Comparison of ENCODE assay signal across 13 cellular contexts in genomic region chr3:60579734-60580133, GRCh38.
DNase-seq lines count a peak whose midpoint lies in the region; ATAC-seq, FAIRE-seq and TF ChIP-seq lines count a peak whose summit lies in the region.
"Had no signal": no experiment of that assay in that cellular context is flagged by ENCODE, and none has a peak within 500 bp of the region (broad histone marks: within the 10 kb centered on the region; RNA-seq: fewer than 3 reads in every experiment).

No MANE protein-coding gene starts in this region.

- no peaks in the 10 kb centered on the region for H3K27me3 ChIP-seq in H1 (replicated peaks in 1 of 4; ENCODE audit: control insufficient read depth in 3 of 4, extremely low read depth in 1 of 4, insufficient read depth in 3 of 4, low read length in 3 of 4)
- H3K27me3 ChIP-seq: heart right ventricle had no signal

- H4K91ac ChIP-seq in H1 (replicated peaks; ENCODE audit: insufficient read length, low read length), result no peak overlapping the region

- no peak overlapping the region for H3K56ac ChIP-seq in H1 (replicated peaks; ENCODE audit: insufficient read length, low read depth, low read length)

- TF ChIP-seq RAD21 in H1 (IDR thresholded peaks at IDR 0.05 in 1 of 2, conservative IDR thresholded peaks at IDR 0.05 in 1 of 2; ENCODE audit: low read depth in 2 of 2, low read length in 2 of 2), result no peak

- DNase-seq in Caki2 (ENCODE audit: low read depth) (peak; percentile 58), LHCN-M2 (ENCODE audit: low read depth) (peak; percentile 0), H1 (ENCODE audit: low read depth in 1 of 2, low spot score in 2 of 2) (no peak), omental fat pad (ENCODE audit: low spot score) (no peak), NOMO-1 treated with dmso at 0.1 percent for 144 hours (lab: John Stamatoyannopoulos, UW; ENCODE audit: unreplicated experiment) (no peak), NCI-H510A (lab: John Stamatoyannopoulos, UW) (no peak)
- DNase-seq: activated CD4-positive, alpha-beta T cell treated with anti-CD3 and anti-CD28 coated beads, Interleukin-2, amount 50 U/mL, for 4 hours; dermis blood vessel endothelial cell; heart right ventricle; NCI-H524 had no signal

- no peak overlapping the region for H2BK12ac ChIP-seq in H1 (ENCODE audit: low read depth, low read length)

- peak; percentile 74 for ATAC-seq in omental fat pad (ENCODE audit: low FRiP score)
- ATAC-seq in GM19455 (IDR thresholded peaks at IDR 0.05; ENCODE audit: unreplicated experiment), result no peak
- no peak for ATAC-seq in HG03108 (IDR thresholded peaks at IDR 0.05; ENCODE audit: unreplicated experiment)
- ATAC-seq: stimulated activated effector memory CD8-positive, alpha-beta T cell treated with anti-CD3 and anti-CD28 coated beads, Interleukin-12 subunit alpha, Interleukin-12 subunit beta, amount 100 ng/mL, for 72 hours had no signal

- no peak overlapping the region for H2BK15ac ChIP-seq in H1 (ENCODE audit: low read length)

- no peak overlapping the region for H3K23ac ChIP-seq in H1 (ENCODE audit: insufficient read length)

- H3K4me2 ChIP-seq in H1 (ENCODE audit: insufficient read depth in 1 of 2, low read depth in 2 of 2, low read length in 2 of 2), result no peak overlapping the region

- no peak overlapping the region for H3K9ac ChIP-seq in H1 (replicated peaks in 1 of 4; ENCODE audit: extremely low read depth in 1 of 4, low read depth in 3 of 4, low read length in 3 of 4)

- H3K14ac ChIP-seq in H1 (ENCODE audit: insufficient read length), result no peak overlapping the region

- H4K20me1 ChIP-seq in H1 (replicated peaks in 1 of 2; ENCODE audit: control insufficient read depth in 1 of 2, insufficient read depth in 2 of 2, low read length in 2 of 2), result no peaks in the 10 kb centered on the region

- H4K5ac ChIP-seq in H1 (ENCODE audit: insufficient read length, low read depth, low read length), result no peak overlapping the region

- H2AFZ ChIP-seq in H1 (ENCODE audit: low read length), result no peak overlapping the region

- no peak for FAIRE-seq in H1 (lab: Jason Lieb, UNC)

- H3K9me3 ChIP-seq in H1 (ENCODE audit: insufficient read depth in 2 of 2, low read depth in 1 of 2, low read length in 1 of 2), result no peaks in the 10 kb centered on the region
- H3K9me3 ChIP-seq: heart right ventricle had no signal

- CTCF ChIA-PET in H1 (lab: Charles Lee; ENCODE audit: partially characterized antibody), result interaction anchor here (6.5 kb wide), 1 partner anchor 163 kb away, joined by 45 read pairs; no protein-coding TSS in a partner anchor

- no peak overlapping the region for H4K8ac ChIP-seq in H1 (ENCODE audit: extremely low read depth, insufficient read depth, low read length)

- H3K27ac ChIP-seq in H1 (ENCODE audit: low read depth, low read length), result no peak overlapping the region
- H3K27ac ChIP-seq: heart right ventricle had no signal

- H2AK5ac ChIP-seq in H1 (ENCODE audit: low read depth, low read length), result no peak overlapping the region

- H3K36me3 ChIP-seq in H1 (ENCODE audit: control insufficient read depth in 2 of 4, insufficient read depth in 4 of 4, low read length in 3 of 4), result no peaks in the 10 kb centered on the region
- H3K36me3 ChIP-seq: heart right ventricle had no signal

- in situ Hi-C loops in Caki2 (cut with HindIII; ENCODE audit: low pct_unique_long_range_greater_than_20kb, low sequenced_read_pairs), result no loop called here

- no peak overlapping the region for H2BK5ac ChIP-seq in H1 (ENCODE audit: low read depth, low read length)

- H3K79me2 ChIP-seq in H1 (ENCODE audit: control insufficient read depth in 1 of 2, insufficient read depth in 2 of 2, low read length in 2 of 2), result no peaks in the 10 kb centered on the region

- POLR2A ChIA-PET in H1 (lab: Charles Lee; ENCODE audit: partially characterized antibody), result no interaction called here

- H3K79me1 ChIP-seq in H1 (ENCODE audit: low read depth, low read length), result no peaks in the 10 kb centered on the region

- WGBS in H1 (ENCODE audit: extremely low coverage in 1 of 2, insufficient coverage in 1 of 2, insufficient read length in 1 of 2, insufficient replicate concordance in 2 of 2, low coverage in 1 of 2, low lambda C conversion rate in 2 of 2, missing lambda C conversion rate in 1 of 2), 2 experiments, result 86% methylated on average over 5 of the region's 5 CpGs; no CpG with 5 or more reads in 1 of the 2 experiments

- H3K4me1 ChIP-seq in H1 (replicated peaks in 1 of 4; ENCODE audit: control insufficient read depth in 3 of 4, insufficient read depth in 4 of 4, low read length in 3 of 4), result peaks cover 0 to 9% (median 0%) of the 10 kb centered on the region in 4 experiments; a peak in 1 of 7 replicates
- H3K4me1 ChIP-seq: heart right ventricle had no signal

- H3K4me3 ChIP-seq in H1 (ENCODE audit: extremely low read depth in 1 of 4, insufficient read depth in 2 of 4, low read depth in 3 of 4, low read length in 4 of 4), result no peak overlapping the region
- H3K4me3 ChIP-seq: heart right ventricle had no signal

- TF ChIP-seq POLR2A in H1 (IDR thresholded peaks at IDR 0.05; ENCODE audit: control extremely low read depth in 1 of 2, low read depth in 2 of 2, low read length in 2 of 2), result no peak

- no peak overlapping the region for H3K18ac ChIP-seq in H1 (ENCODE audit: extremely low read depth, low read length)

- H2BK20ac ChIP-seq in H1 (ENCODE audit: low read length), result peak overlapping the region; percentile 50; the same call in 1 of the 2 replicates

- no peak for TF ChIP-seq CTCF in H1 (IDR thresholded peaks at IDR 0.05; ENCODE audit: control extremely low read depth in 1 of 3, insufficient read depth in 1 of 3, low read depth in 1 of 3, low read length in 3 of 3)
- no peak for TF ChIP-seq CTCF in omental fat pad (IDR thresholded peaks at IDR 0.05)

- H3K4ac ChIP-seq in H1 (replicated peaks; ENCODE audit: insufficient read length, low read depth, low read length), result no peak overlapping the region

- H2BK120ac ChIP-seq in H1 (replicated peaks; ENCODE audit: low read depth, low read length), result no peak overlapping the region

- H3K23me2 ChIP-seq in H1 (ENCODE audit: low read depth, low read length), result no peaks in the 10 kb centered on the region

- no peak for TF ChIP-seq EP300 in H1 (IDR thresholded peaks at IDR 0.05; ENCODE audit: borderline replicate concordance in 1 of 2, low read depth in 2 of 2, low read length in 2 of 2)

TF ChIP-seq in H1, 55 proteins besides CTCF, POLR2A, EP300 and RAD21:
- no peak for TF ChIP-seq TEAD4 (IDR thresholded peaks at IDR 0.05; ENCODE audit: low read depth, low read length)
- no peak for TF ChIP-seq JUND (IDR thresholded peaks at IDR 0.05; ENCODE audit: low read length)
- no peak for TF ChIP-seq FOSL1 (IDR thresholded peaks at IDR 0.05; ENCODE audit: insufficient read depth, low read depth, low read length)

Comparison
In these comparisons a context has a peak if more than half of its experiments do, and no peak if none do; other contexts are left out.
1. DNase-seq: peak in Caki2 (single experiment) and LHCN-M2 (single experiment); none in H1 (0 of 2), omental fat pad (single experiment), NOMO-1 treated with dmso at 0.1 percent for 144 hours (single experiment) and NCI-H510A (single experiment).